30 cellular contexts compared by ENCODE assay signal in genomic region chr19:12205296-12205695, GRCh38.
"Had no signal": no experiment of that assay in that cellular context is flagged by ENCODE, and none has a peak within 500 bp of the region (broad histone marks: within the 10 kb centered on the region; RNA-seq: fewer than 3 reads in every experiment).

No MANE protein-coding gene starts in this region.

- H3K27ac Mint-ChIP-seq: activated CD4-positive, alpha-beta memory T cell treated with anti-CD3 and anti-CD28 coated beads, Interleukin-2, amount 10 ng/mL, durations not matched to agents 7 days and 5 days; activated CD4-positive, alpha-beta T cell treated with anti-CD3 and anti-CD28 coated beads, Interleukin-2, amount 10 ng/mL, durations not matched to agents 7 days and 5 days; activated naive CD4-positive, alpha-beta T cell treated with anti-CD3 and anti-CD28 coated beads, Interleukin-2, amount 10 ng/mL, durations not matched to agents 7 days and 5 days; activated naive CD8-positive, alpha-beta T cell; activated T-cell treated with anti-CD3 and anti-CD28 coated beads, Interleukin-2, amount 50 U/mL, for 24 hours; activated T-cell treated with anti-CD3 and anti-CD28 coated beads, Interleukin-2, amount 50 U/mL, for 72 hours; dendritic cell treated with granulocyte-macrophage colony-stimulating factor and Interleukin-4, amounts not matched to agents 40 ng/mL and 50 ng/mL, for 4 days had no signal

- FAIRE-seq: astrocyte, bronchial epithelial cell had no signal

- H3K4me1 ChIP-seq: esophagus muscularis mucosa, foreskin keratinocyte, gastrocnemius medialis, heart left ventricle had no signal

- ATAC-seq: activated T-cell treated with anti-CD3 and anti-CD28 coated beads, Interleukin-2, amount 50 U/mL, for 72 hours; foreskin keratinocyte; gastrocnemius medialis; heart left ventricle had no signal

- H3K4me3 Mint-ChIP-seq: activated CD4-positive, alpha-beta memory T cell treated with anti-CD3 and anti-CD28 coated beads, Interleukin-2, amount 10 ng/mL, durations not matched to agents 7 days and 5 days; activated CD4-positive, alpha-beta T cell treated with anti-CD3 and anti-CD28 coated beads, Interleukin-2, amount 10 ng/mL, durations not matched to agents 7 days and 5 days; activated naive CD4-positive, alpha-beta T cell treated with anti-CD3 and anti-CD28 coated beads, Interleukin-2, amount 10 ng/mL, durations not matched to agents 7 days and 5 days; activated naive CD8-positive, alpha-beta T cell; activated T-cell treated with anti-CD3 and anti-CD28 coated beads, Interleukin-2, amount 50 U/mL, for 24 hours; activated T-cell treated with anti-CD3 and anti-CD28 coated beads, Interleukin-2, amount 50 U/mL, for 72 hours; central memory CD8-positive, alpha-beta T cell; dendritic cell treated with granulocyte-macrophage colony-stimulating factor and Interleukin-4, amounts not matched to agents 40 ng/mL and 50 ng/mL, for 4 days had no signal

- H3K4me3 ChIP-seq: coronary artery, dorsolateral prefrontal cortex, esophagus muscularis mucosa, gastrocnemius medialis, heart left ventricle had no signal

- H3K27me3 Mint-ChIP-seq: activated CD4-positive, alpha-beta memory T cell treated with anti-CD3 and anti-CD28 coated beads, Interleukin-2, amount 10 ng/mL, durations not matched to agents 7 days and 5 days; activated CD4-positive, alpha-beta T cell treated with anti-CD3 and anti-CD28 coated beads, Interleukin-2, amount 10 ng/mL, durations not matched to agents 7 days and 5 days; activated naive CD4-positive, alpha-beta T cell treated with anti-CD3 and anti-CD28 coated beads, Interleukin-2, amount 10 ng/mL, durations not matched to agents 7 days and 5 days; activated naive CD8-positive, alpha-beta T cell; activated T-cell treated with anti-CD3 and anti-CD28 coated beads, Interleukin-2, amount 50 U/mL, for 24 hours; central memory CD8-positive, alpha-beta T cell; dendritic cell treated with granulocyte-macrophage colony-stimulating factor and Interleukin-4, amounts not matched to agents 40 ng/mL and 50 ng/mL, for 4 days had no signal

- H3K36me3 ChIP-seq: brain microvascular endothelial cell had no signal

- H3K4me1 Mint-ChIP-seq: activated CD4-positive, alpha-beta memory T cell treated with anti-CD3 and anti-CD28 coated beads, Interleukin-2, amount 10 ng/mL, durations not matched to agents 7 days and 5 days; central memory CD8-positive, alpha-beta T cell had no signal

- H3K27ac ChIP-seq: brain microvascular endothelial cell, coronary artery, dorsolateral prefrontal cortex, esophagus muscularis mucosa, foreskin keratinocyte, gastrocnemius medialis, heart left ventricle had no signal

- DNase-seq: activated CD4-positive, alpha-beta memory T cell treated with anti-CD3 and anti-CD28 coated beads, Interleukin-2, amount 10 ng/mL, durations not matched to agents 7 days and 5 days; activated CD4-positive, alpha-beta T cell treated with anti-CD3 and anti-CD28 coated beads for 1 hour; activated CD4-positive, alpha-beta T cell treated with anti-CD3 and anti-CD28 coated beads for 4 hours; activated CD4-positive, alpha-beta T cell treated with anti-CD3 and anti-CD28 coated beads, Interleukin-2, amount 10 ng/mL, durations not matched to agents 7 days and 5 days; activated CD4-positive, alpha-beta T cell treated with anti-CD3 and anti-CD28 coated beads, Interleukin-2, amount 50 U/mL, for 4 hours; activated CD8-positive, alpha-beta memory T cell treated with anti-CD3 and anti-CD28 coated beads, Interleukin-2, amount 50 U/mL, for 48 hours; activated gamma-delta T cell; activated naive CD4-positive, alpha-beta T cell; activated naive CD4-positive, alpha-beta T cell treated with anti-CD3 and anti-CD28 coated beads, Interleukin-2, amount 10 ng/mL, durations not matched to agents 7 days and 5 days; activated T-cell treated with anti-CD3 and anti-CD28 coated beads for 4 hours; activated T-cell treated with anti-CD3 and anti-CD28 coated beads, Interleukin-2, amount 50 U/mL, for 24 hours; activated T-cell treated with anti-CD3 and anti-CD28 coated beads, Interleukin-2, amount 50 U/mL, for 72 hours; amniotic stem cell; anterior cingulate cortex; brain microvascular endothelial cell; dorsolateral prefrontal cortex; effector memory CD4-positive, alpha-beta T cell; erythroblast; foreskin keratinocyte; gastrocnemius medialis; glutamatergic neuron; heart left ventricle; T-helper 2 cell had no signal

- H3K27me3 ChIP-seq: brain microvascular endothelial cell, dorsolateral prefrontal cortex, esophagus muscularis mucosa, foreskin keratinocyte, gastrocnemius medialis, heart left ventricle had no signal
